Comparison of ENCODE assay signal across 8 cellular contexts in genomic region chr6:122322824-122323223, GRCh38.
DNase-seq lines count a peak whose midpoint lies in the region; ATAC-seq and TF ChIP-seq lines count a peak whose summit lies in the region.

No MANE protein-coding gene starts in this region.

- no peaks in the 10 kb centered on the region for H3K27me3 Mint-ChIP-seq in activated T-helper 2 cell treated with anti-CD3 and anti-CD28 coated beads, Interferon-gamma antibody, Interleukin-2, Interleukin-4, amounts not matched to agents 10 μg/mL and 5 μg/mL and 100 μg/mL, durations not matched to agents 14 hours and 24 hours and 36 hours (ENCODE audit: low read depth)

- H3K4me1 ChIP-seq in DND-41 (ENCODE audit: insufficient read depth, low read length) (peaks cover 18% of the 10 kb centered on the region), IMR-90 (ENCODE audit: control insufficient read depth, insufficient read depth, low read length) (no peaks in the 10 kb centered on the region)

- H2AK9ac ChIP-seq in IMR-90 (replicated peaks; ENCODE audit: low read depth, low read length, poor library complexity), result no peak overlapping the region

- H3K4me2 ChIP-seq in DND-41 (ENCODE audit: insufficient read depth, low read length), result peak overlapping the region; percentile 69
- H3K4me2 ChIP-seq in IMR-90 (ENCODE audit: low read depth, low read length), result peak overlapping the region; percentile 87

- H3K23ac ChIP-seq in IMR-90 (ENCODE audit: low read depth, low read length), result no peak overlapping the region

- TF ChIP-seq CTCF in DND-41 (IDR thresholded peaks at IDR 0.05; ENCODE audit: borderline replicate concordance, extremely low read depth, low read length, poor library complexity, severe bottlenecking) (no peak), IMR-90 (conservative IDR thresholded peaks at IDR 0.05; ENCODE audit: low read depth, low read length) (no peak), GM13976 (IDR thresholded peaks at IDR 0.05; ENCODE audit: borderline replicate concordance, control extremely low read depth, extremely low read depth, insufficient read depth, missing control alignments) (no peak)

- H3K79me2 ChIP-seq in DND-41 (ENCODE audit: insufficient read depth, low read length), result no peaks in the 10 kb centered on the region

- no peak overlapping the region for H2BK5ac ChIP-seq in IMR-90 (ENCODE audit: low read depth, low read length, poor library complexity, severe bottlenecking)

- H4K91ac ChIP-seq in IMR-90 (ENCODE audit: insufficient read depth, low read depth, low read length), result no peak overlapping the region

- in situ Hi-C loops in IMR-90 (cut with MboI; ENCODE audit: low sequenced_read_pairs), result no loop called here
- in situ Hi-C loops in GM13976 (cut with MboI; ENCODE audit: low sequenced_read_pairs, unreplicated experiment), result no loop called here

- no peak overlapping the region for H2BK120ac ChIP-seq in IMR-90 (ENCODE audit: low read depth, low read length)

- H3K4ac ChIP-seq in IMR-90 (ENCODE audit: low read depth, low read length), result no peak overlapping the region

- H3K56ac ChIP-seq in IMR-90 (ENCODE audit: extremely low read depth, insufficient read depth, low read length), result no peak overlapping the region

- H3K18ac ChIP-seq in IMR-90 (ENCODE audit: low read depth, low read length), result no peak overlapping the region

- H4K20me1 ChIP-seq in DND-41 (ENCODE audit: insufficient read depth, low read length) (no peaks in the 10 kb centered on the region), IMR-90 (ENCODE audit: insufficient read depth, low read length) (no peaks in the 10 kb centered on the region)

- no peak overlapping the region for H2BK20ac ChIP-seq in IMR-90 (ENCODE audit: low read depth, low read length)

- H3K9me1 ChIP-seq in IMR-90 (ENCODE audit: insufficient read depth, low read length), result no peaks in the 10 kb centered on the region

- no peak overlapping the region for H2BK15ac ChIP-seq in IMR-90 (ENCODE audit: low read depth, low read length)

- H3K36me3 ChIP-seq in DND-41 (ENCODE audit: insufficient read depth, low read length) (no peaks in the 10 kb centered on the region), IMR-90 (ENCODE audit: control insufficient read depth, insufficient read depth, low read length) (no peaks in the 10 kb centered on the region)

- no peak overlapping the region for H4K8ac ChIP-seq in IMR-90 (ENCODE audit: low read depth in 2 of 2, low read length in 2 of 2)

- intact Hi-C loops in IMR-90 (cut with micrococcal nuclease), result no loop called here
- intact Hi-C loops in activated T-helper 2 cell treated with anti-CD3 and anti-CD28 coated beads, Interferon-gamma antibody, Interleukin-2, Interleukin-4, amounts not matched to agents 10 μg/mL and 5 μg/mL and 100 μg/mL, durations not matched to agents 14 hours and 24 hours and 36 hours (cut with micrococcal nuclease), result no loop called here

- ATAC-seq in DND-41 (ENCODE audit: insufficient read depth, low read depth) (peak; percentile 89), IMR-90 (ENCODE audit: low read depth) (peak; percentile 46), GM18873 (IDR thresholded peaks at IDR 0.05; ENCODE audit: low FRiP score, unreplicated experiment) (no peak), HG03565 (IDR thresholded peaks at IDR 0.05; ENCODE audit: unreplicated experiment) (no peak), GM21528 (IDR thresholded peaks at IDR 0.05; ENCODE audit: low FRiP score, unreplicated experiment) (no peak)

- DNase-seq in DND-41, result no peak
- peak; percentile 3 for DNase-seq in IMR-90
- DNase-seq in activated T-helper 2 cell treated with anti-CD3 and anti-CD28 coated beads, Interferon-gamma antibody, Interleukin-2, Interleukin-4, amounts not matched to agents 10 μg/mL and 5 μg/mL and 100 μg/mL, durations not matched to agents 14 hours and 24 hours and 36 hours (ENCODE audit: low spot score), result no peak
- peak; percentile 19 for DNase-seq in left kidney (ENCODE audit: low read depth, low spot score)
- no peak for DNase-seq in GM13976 (ENCODE audit: low spot score)

- H3K27ac ChIP-seq in DND-41 (ENCODE audit: low read length), result peak overlapping the region; percentile 51; the same call in 1 of the 2 replicates
- no peak overlapping the region for H3K27ac ChIP-seq in IMR-90 (ENCODE audit: insufficient read depth, low read length)

- no peak overlapping the region for H4K5ac ChIP-seq in IMR-90 (ENCODE audit: low read depth, low read length)

- dilution Hi-C loops in IMR-90 (cut with HindIII; ENCODE audit: low sequenced_read_pairs, unreplicated experiment), result no loop called here

- CTCF ChIA-PET in IMR-90 (lab: Yijun Ruan, JAX), result no interaction called here

- H3K4me3 Mint-ChIP-seq in activated T-helper 2 cell treated with anti-CD3 and anti-CD28 coated beads, Interferon-gamma antibody, Interleukin-2, Interleukin-4, amounts not matched to agents 10 μg/mL and 5 μg/mL and 100 μg/mL, durations not matched to agents 14 hours and 24 hours and 36 hours (ENCODE audit: low read depth), result peak overlapping the region; percentile 84

- WGBS in IMR-90 (ENCODE audit: extremely low coverage in 2 of 2, insufficient read length in 1 of 2), 2 experiments, result no CpG with 5 or more reads among the region's 3 CpGs

- peak overlapping the region; percentile 8 to 55; a peak in 3 of 4 replicates for H3K4me3 ChIP-seq in DND-41 (ENCODE audit: low read depth in 1 of 2, low read length in 2 of 2)
- H3K4me3 ChIP-seq in IMR-90 (ENCODE audit: insufficient read depth, low read depth, low read length), result peak overlapping the region; percentile 76; the same call in 1 of the 2 replicates

- peak overlapping the region; percentile 37 for H3K9ac ChIP-seq in DND-41 (ENCODE audit: low read depth, low read length)
- no peak overlapping the region; the same call in 1 of the 2 replicates for H3K9ac ChIP-seq in IMR-90 (ENCODE audit: low read depth, low read length)

- H3K79me1 ChIP-seq in IMR-90 (ENCODE audit: low read depth in 1 of 2, low read length in 2 of 2), result no peaks in the 10 kb centered on the region

- no peak overlapping the region for H3K14ac ChIP-seq in IMR-90 (replicated peaks; ENCODE audit: low read depth, low read length)

- H2AK5ac ChIP-seq in IMR-90 (ENCODE audit: low read depth, low read length), result no peak overlapping the region

- POLR2A ChIA-PET in IMR-90 (lab: Charles Lee; ENCODE audit: unreplicated experiment), result no interaction called here

- H3K36me3 Mint-ChIP-seq in activated T-helper 2 cell treated with anti-CD3 and anti-CD28 coated beads, Interferon-gamma antibody, Interleukin-2, Interleukin-4, amounts not matched to agents 10 μg/mL and 5 μg/mL and 100 μg/mL, durations not matched to agents 14 hours and 24 hours and 36 hours (ENCODE audit: low read depth), result no peaks in the 10 kb centered on the region

- TF ChIP-seq POLR2A in IMR-90 (IDR thresholded peaks at IDR 0.05; ENCODE audit: low read depth, low read length), result no peak

- H3K9me3 ChIP-seq in DND-41 (ENCODE audit: insufficient read depth, low read length, severe bottlenecking), result no peaks in the 10 kb centered on the region
- H3K9me3 ChIP-seq in IMR-90 (ENCODE audit: control insufficient read depth, insufficient read depth, low read length), result no peaks in the 10 kb centered on the region

- peak overlapping the region; percentile 74 for H2AFZ ChIP-seq in DND-41 (ENCODE audit: low read depth, low read length)
- H2AFZ ChIP-seq in IMR-90 (replicated peaks; ENCODE audit: low read length, poor library complexity), result no peak overlapping the region

- H3K27me3 ChIP-seq in DND-41 (ENCODE audit: insufficient read depth, low read length, poor library complexity) (no peaks in the 10 kb centered on the region), IMR-90 (ENCODE audit: control insufficient read depth, insufficient read depth, low read length) (no peaks in the 10 kb centered on the region)

- peaks cover 6% of the 10 kb centered on the region for H3K9me3 Mint-ChIP-seq in activated T-helper 2 cell treated with anti-CD3 and anti-CD28 coated beads, Interferon-gamma antibody, Interleukin-2, Interleukin-4, amounts not matched to agents 10 μg/mL and 5 μg/mL and 100 μg/mL, durations not matched to agents 14 hours and 24 hours and 36 hours

- BruUV-seq in IMR-90 (replicated peaks; lab: Mats Ljungman, UMichigan), result no TSS peak

- no peak overlapping the region for H3K27ac Mint-ChIP-seq in activated T-helper 2 cell treated with anti-CD3 and anti-CD28 coated beads, Interferon-gamma antibody, Interleukin-2, Interleukin-4, amounts not matched to agents 10 μg/mL and 5 μg/mL and 100 μg/mL, durations not matched to agents 14 hours and 24 hours and 36 hours

- peaks cover 10% of the 10 kb centered on the region for H3K4me1 Mint-ChIP-seq in activated T-helper 2 cell treated with anti-CD3 and anti-CD28 coated beads, Interferon-gamma antibody, Interleukin-2, Interleukin-4, amounts not matched to agents 10 μg/mL and 5 μg/mL and 100 μg/mL, durations not matched to agents 14 hours and 24 hours and 36 hours (ENCODE audit: low read depth)

- no peak for TF ChIP-seq RAD21 in IMR-90 (IDR thresholded peaks at IDR 0.05; ENCODE audit: low read length)

TF ChIP-seq in IMR-90, 13 proteins besides CTCF, POLR2A, EP300 and RAD21:
- TF ChIP-seq CHD1 (IDR thresholded peaks at IDR 0.05; ENCODE audit: low read depth, low read length) (no peak), FOS (IDR thresholded peaks at IDR 0.05; ENCODE audit: low read depth, low read length) (no peak), MAFK (IDR thresholded peaks at IDR 0.05; ENCODE audit: low read depth, low read length) (no peak), CEBPB (IDR thresholded peaks at IDR 0.05; ENCODE audit: low read depth, low read length) (peak; percentile 63)
TF ChIP-seq in IMR-90: peak in this region for 1.

Comparison
In these comparisons a context has a peak if more than half of its experiments do, and no peak if none do; other contexts are left out.
1. ATAC-seq: peak in DND-41 (single experiment) and IMR-90 (single experiment); none in GM18873 (single experiment), HG03565 (single experiment) and GM21528 (single experiment).
2. DNase-seq: peak in IMR-90 (single experiment) and left kidney (single experiment); none in DND-41 (single experiment), activated T-helper 2 cell treated with anti-CD3 and anti-CD28 coated beads, Interferon-gamma antibody, Interleukin-2, Interleukin-4, amounts not matched to agents 10 μg/mL and 5 μg/mL and 100 μg/mL, durations not matched to agents 14 hours and 24 hours and 36 hours (single experiment) and GM13976 (single experiment).